In the genomic region with DNA sequence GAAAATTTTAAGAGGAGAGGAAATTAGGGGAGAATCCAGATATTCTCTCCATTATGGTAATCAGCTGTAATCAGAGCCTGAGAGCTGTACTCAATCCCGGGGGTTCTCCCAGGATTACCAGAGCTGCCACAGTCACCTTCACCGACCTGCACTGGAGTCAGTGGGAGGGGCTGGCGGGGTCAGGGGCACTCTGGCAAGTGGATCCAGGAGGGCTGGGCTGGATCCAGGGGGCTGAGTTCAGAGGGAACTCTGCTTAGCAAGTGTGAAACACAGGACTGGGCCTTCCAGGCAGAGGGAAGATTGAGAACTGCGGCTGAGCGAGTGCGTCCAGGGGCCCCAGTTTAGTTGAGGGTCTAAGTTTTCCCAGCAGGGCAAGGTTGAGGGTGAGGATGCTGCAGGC, we compare ENCODE assay signal across 17 cellular contexts.
"Had no signal": no experiment of that assay in that cellular context is flagged by ENCODE, and none has a peak within 500 bp of the region (broad histone marks: within the 10 kb centered on the region; RNA-seq: fewer than 3 reads in every experiment).

No MANE protein-coding gene starts in this region.

- H3K27me3 ChIP-seq: right lobe of liver, tibial nerve, upper lobe of right lung had no signal

- H3K4me3 ChIP-seq: coronary artery, heart left ventricle, psoas muscle, right lobe of liver, tibial nerve, upper lobe of right lung had no signal

- H3K27me3 Mint-ChIP-seq: stimulated activated naive CD8-positive, alpha-beta T cell treated with anti-CD3 and anti-CD28 coated beads, Interleukin-15, Interleukin-2, amounts not matched to agents 100 ng/mL and 50 ng/mL, for 24 hours had no signal

- H3K4me3 Mint-ChIP-seq: mesothelial cell of epicardium; natural killer cell treated with Interleukin-12 subunit alpha and Interleukin-12 subunit beta and Interleukin-15 and Interleukin-18, amount 100 ng/mL, for 72 hours; stimulated activated memory B cell treated with anti-CD40 and anti-IgM and Interleukin-4, amounts not matched to agents 10 μg/mL and 1 μg/mL and 100 μg/mL, for 72 hours; stimulated activated naive CD8-positive, alpha-beta T cell treated with anti-CD3 and anti-CD28 coated beads, Interleukin-15, Interleukin-2, amounts not matched to agents 100 ng/mL and 50 ng/mL, for 24 hours had no signal

- H3K36me3 Mint-ChIP-seq: mesothelial cell of epicardium; natural killer cell treated with Interleukin-12 subunit alpha and Interleukin-12 subunit beta and Interleukin-15 and Interleukin-18, amount 100 ng/mL, for 72 hours; stimulated activated memory B cell treated with anti-CD40 and anti-IgM and Interleukin-4, amounts not matched to agents 10 μg/mL and 1 μg/mL and 100 μg/mL, for 72 hours had no signal

- H3K9me3 ChIP-seq: heart left ventricle, psoas muscle, right lobe of liver, tibial nerve, upper lobe of right lung had no signal

- H3K27ac ChIP-seq: coronary artery, heart left ventricle, parathyroid adenoma, psoas muscle, right lobe of liver, tibial nerve, upper lobe of right lung had no signal

- ATAC-seq: heart left ventricle; natural killer cell treated with Interleukin-12 subunit alpha and Interleukin-12 subunit beta and Interleukin-15 and Interleukin-18, amount 100 ng/mL, for 72 hours; psoas muscle; right lobe of liver; stimulated activated memory B cell treated with anti-CD40 and anti-IgM and Interleukin-4, amounts not matched to agents 10 μg/mL and 1 μg/mL and 100 μg/mL, for 72 hours; upper lobe of right lung had no signal

- H3K79me2 ChIP-seq: parathyroid adenoma had no signal

- H3K36me3 ChIP-seq: heart left ventricle, right lobe of liver, tibial nerve, upper lobe of right lung had no signal

- H3K4me1 ChIP-seq: parathyroid adenoma, psoas muscle, right lobe of liver had no signal

- H3K9me3 Mint-ChIP-seq: mesothelial cell of epicardium; natural killer cell treated with Interleukin-12 subunit alpha and Interleukin-12 subunit beta and Interleukin-15 and Interleukin-18, amount 100 ng/mL, for 72 hours; stimulated activated memory B cell treated with anti-CD40 and anti-IgM and Interleukin-4, amounts not matched to agents 10 μg/mL and 1 μg/mL and 100 μg/mL, for 72 hours; stimulated activated naive CD8-positive, alpha-beta T cell treated with anti-CD3 and anti-CD28 coated beads, Interleukin-15, Interleukin-2, amounts not matched to agents 100 ng/mL and 50 ng/mL, for 24 hours had no signal

- H3K4me1 Mint-ChIP-seq: mesothelial cell of epicardium; stimulated activated memory B cell treated with anti-CD40 and anti-IgM and Interleukin-4, amounts not matched to agents 10 μg/mL and 1 μg/mL and 100 μg/mL, for 72 hours had no signal

- DNase-seq: effector CD4-positive, alpha-beta T cell; hippocampal formation; kidney glomerular epithelial cell; mammary epithelial cell; retina; right lobe of liver; stimulated activated CD4-positive, alpha-beta T cell treated with anti-CD3 and anti-CD28 coated beads, Interleukin-4, amount 100 ng/mL, for 24 hours; upper lobe of right lung had no signal

- H3K27ac Mint-ChIP-seq: mesothelial cell of epicardium; natural killer cell treated with Interleukin-12 subunit alpha and Interleukin-12 subunit beta and Interleukin-15 and Interleukin-18, amount 100 ng/mL, for 72 hours; stimulated activated memory B cell treated with anti-CD40 and anti-IgM and Interleukin-4, amounts not matched to agents 10 μg/mL and 1 μg/mL and 100 μg/mL, for 72 hours; stimulated activated naive CD8-positive, alpha-beta T cell treated with anti-CD3 and anti-CD28 coated beads, Interleukin-15, Interleukin-2, amounts not matched to agents 100 ng/mL and 50 ng/mL, for 24 hours had no signal

- H3K9ac ChIP-seq: parathyroid adenoma had no signal
